11 cellular contexts compared by ENCODE assay signal in genomic region chr20:1664911-1665310, GRCh38. TPM values are rescaled to one million over a fixed set of nuclear protein-coding genes. Genes with fewer than 3 reads are reported as not detected.
DNase-seq lines count a peak whose midpoint lies in the region; ATAC-seq and TF ChIP-seq lines count a peak whose summit lies in the region.
"Had no signal": no experiment of that assay in that cellular context is flagged by ENCODE, and none has a peak within 500 bp of the region (broad histone marks: within the 10 kb centered on the region; RNA-seq: fewer than 3 reads in every experiment).

No MANE protein-coding gene starts in this region.

- H3K9me3 Mint-ChIP-seq in activated B cell treated with CpG ODN at 0.5 μM for 24 hours: no peaks in the 10 kb centered on the region
- H3K9me3 Mint-ChIP-seq in activated naive CD8-positive, alpha-beta T cell (ENCODE audit: low read depth): peaks cover 3% of the 10 kb centered on the region

- peaks cover 36% of the 10 kb centered on the region for H3K4me1 Mint-ChIP-seq in activated B cell treated with CpG ODN at 0.5 μM for 24 hours
- peaks cover 96% of the 10 kb centered on the region for H3K4me1 Mint-ChIP-seq in activated naive CD8-positive, alpha-beta T cell (ENCODE audit: low read depth)

- TF ChIP-seq CTCF in GM12865 (IDR thresholded peaks at IDR 0.05; ENCODE audit: insufficient read depth, low read depth, low read length, missing control alignments) (no peak), activated B cell treated with CpG ODN at 0.5 μM for 24 hours (IDR thresholded peaks at IDR 0.05) (no peak)

- ATAC-seq in activated B cell treated with CpG ODN at 0.5 μM for 24 hours (ENCODE audit: low read depth) (peak; percentile 60), GM19395 (IDR thresholded peaks at IDR 0.05; ENCODE audit: unreplicated experiment) (no peak), HG03135 (IDR thresholded peaks at IDR 0.05; ENCODE audit: unreplicated experiment) (no peak)

- CTCF ChIA-PET in activated B cell treated with CpG ODN at 0.5 μM for 24 hours (lab: Charles Lee): interaction anchor here (1.0 kb wide), 1 partner anchor 161 kb away, joined by 5 read pairs; no protein-coding TSS in a partner anchor

- H3K27ac Mint-ChIP-seq in activated B cell treated with CpG ODN at 0.5 μM for 24 hours: no peak overlapping the region
- H3K27ac Mint-ChIP-seq in activated naive CD8-positive, alpha-beta T cell: peak overlapping the region; percentile 98

- intact Hi-C loops in activated B cell treated with CpG ODN at 0.5 μM for 24 hours (cut with micrococcal nuclease): loop anchor here (5.0 kb wide), 1 partner anchor 43 kb away; the partner anchor contains the start of gene SIRPB1

- H3K4me3 ChIP-seq in GM12865 (ENCODE audit: low read depth, low read length): no peak overlapping the region
- H3K4me3 ChIP-seq: coronary artery had no signal

- POLR2A ChIA-PET in activated B cell treated with CpG ODN at 0.5 μM for 24 hours (lab: Charles Lee): interaction anchor here (1.0 kb wide), 1 partner anchor 10 kb away, joined by 3 read pairs; no protein-coding TSS in a partner anchor

- no peak overlapping the region for H3K4me3 Mint-ChIP-seq in activated B cell treated with CpG ODN at 0.5 μM for 24 hours
- H3K4me3 Mint-ChIP-seq in activated naive CD8-positive, alpha-beta T cell: peak overlapping the region; percentile 84

- no peaks in the 10 kb centered on the region for H3K27me3 Mint-ChIP-seq in activated B cell treated with CpG ODN at 0.5 μM for 24 hours
- H3K27me3 Mint-ChIP-seq in activated naive CD8-positive, alpha-beta T cell: no peaks in the 10 kb centered on the region

- H3K36me3 Mint-ChIP-seq in activated B cell treated with CpG ODN at 0.5 μM for 24 hours (ENCODE audit: low read depth): no peaks in the 10 kb centered on the region
- peaks cover 31% of the 10 kb centered on the region for H3K36me3 Mint-ChIP-seq in activated naive CD8-positive, alpha-beta T cell

- DNase-seq in GM12865 (ENCODE audit: low read depth) (peak; percentile 21), activated B cell treated with CpG ODN at 0.5 μM for 24 hours (no peak), inferior parietal cortex (ENCODE audit: extremely low spot score) (no peak), cerebellum (ENCODE audit: low spot score) (no peak)
- peak in 2 of 3 donors; percentile 31 to 36 for DNase-seq in stimulated activated CD4-positive, alpha-beta T cell treated with anti-CD3 and anti-CD28 coated beads, TNF-alpha, amount 100 ng/mL, for 1 hour (ENCODE audit: low read depth in 3 of 3, low spot score in 1 of 3)
- DNase-seq: KBM-7, NCI-H526 treated with DMSO at 0.1 percent for 48 hours had no signal

RNA-seq across cellular contexts. Expression of gene SIRPG, which starts 7.3 kb away (rescaled TPM):
- not detected in 2 replicates for total RNA-seq in activated B cell treated with CpG ODN at 0.5 μM for 24 hours
- total RNA-seq in cerebellum: not detected

RNA-seq across cellular contexts. Expression of gene SIRPB1, which starts 45.1 kb away (rescaled TPM):
- total RNA-seq in activated B cell treated with CpG ODN at 0.5 μM for 24 hours (1.1 and 1.4 TPM in 2 replicates), cerebellum (0.73 TPM)

Comparison
In these comparisons a context has a peak if more than half of its experiments do, and no peak if none do; other contexts are left out.
1. DNase-seq: peak in GM12865 (single experiment) and stimulated activated CD4-positive, alpha-beta T cell treated with anti-CD3 and anti-CD28 coated beads, TNF-alpha, amount 100 ng/mL, for 1 hour (2 of 3); none in activated B cell treated with CpG ODN at 0.5 μM for 24 hours (single experiment), inferior parietal cortex (single experiment) and cerebellum (single experiment).